8 cellular contexts compared by ENCODE assay signal in the genomic region with DNA sequence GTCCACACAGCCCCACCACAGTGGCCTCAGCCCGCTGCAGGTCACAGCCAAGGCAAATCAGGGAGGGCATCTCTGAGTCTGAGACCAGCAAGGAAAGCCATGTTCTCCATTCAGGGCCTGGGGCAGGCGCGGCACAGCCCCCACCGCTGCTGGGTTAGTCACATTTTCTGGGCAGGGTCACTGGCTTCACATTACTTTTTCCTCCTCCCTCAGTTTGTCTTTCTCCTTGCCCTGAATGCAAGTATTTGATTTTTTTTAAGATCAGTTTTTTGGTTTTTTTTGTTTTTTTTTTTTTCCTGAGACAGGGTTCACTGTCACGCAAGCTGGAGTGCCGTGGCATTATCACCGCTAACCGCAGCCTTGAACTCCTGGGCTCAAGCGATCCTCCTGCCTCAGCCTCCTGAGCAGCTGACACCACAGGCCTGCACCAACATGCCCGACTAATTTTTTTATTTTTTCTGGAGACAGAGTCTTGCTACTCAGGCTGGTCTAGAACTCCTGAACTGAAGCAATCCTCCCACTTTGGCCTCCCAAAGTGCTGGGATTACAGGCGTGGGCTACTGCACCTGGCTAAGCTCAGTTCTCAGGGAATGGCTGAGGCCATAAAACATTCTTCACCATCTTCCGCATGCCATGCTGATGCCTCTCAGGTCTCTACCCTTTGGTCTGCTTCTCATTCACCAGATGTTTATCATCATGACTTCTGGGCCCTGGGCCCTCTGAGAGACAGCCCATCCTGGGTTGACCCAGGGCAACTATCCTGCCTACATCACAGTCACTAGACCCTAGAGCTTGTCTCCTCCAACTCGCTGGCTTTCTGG. TPM values are rescaled to one million over a fixed set of nuclear protein-coding genes. Genes with fewer than 3 reads are reported as not detected.
DNase-seq lines count a peak whose midpoint lies in the region; ATAC-seq and TF ChIP-seq lines count a peak whose summit lies in the region.

No MANE protein-coding gene starts in this region.

- no peak for ATAC-seq in thoracic aorta (ENCODE audit: insufficient number of reproducible peaks, low FRiP score, low read depth)

- BruUV-seq in PC-9 (replicated peaks; lab: Mats Ljungman, UMichigan): TSS peak; percentile 35

- peak overlapping the region; percentile 85 for H3K4me2 ChIP-seq in PC-9

- H3K27ac ChIP-seq in PC-9 (peak overlapping the region; percentile 88), thoracic aorta (no peak overlapping the region), testis (no peak overlapping the region)

- CTCF ChIA-PET in PC-9 (lab: Charles Lee): interaction anchor here (1.0 kb wide), 1 partner anchor 146 kb away, joined by 3 read pairs; no protein-coding TSS in a partner anchor

- TF ChIP-seq CTCF in PC-9 (conservative IDR thresholded peaks at IDR 0.05) (no peak), fibroblast of mammary gland (conservative IDR thresholded peaks at IDR 0.05; ENCODE audit: control insufficient read depth, insufficient read depth, low read depth, low read length) (no peak), thoracic aorta (IDR thresholded peaks at IDR 0.05) (no peak), testis (IDR thresholded peaks at IDR 0.05) (no peak), BE2C (IDR thresholded peaks at IDR 0.05; ENCODE audit: low read depth, low read length) (no peak)

- DNase-seq in SIG-M5 treated with dmso at 0.1 percent for 504 hours (lab: John Stamatoyannopoulos, UW; ENCODE audit: unreplicated experiment): peak; percentile 55
- no peak for DNase-seq in SIG-M5 (lab: John Stamatoyannopoulos, UW)
- peak; percentile 74 to 84 for DNase-seq in PC-9
- peak; percentile 42 for DNase-seq in fibroblast of mammary gland (ENCODE audit: low read depth)
- no peak for DNase-seq in thoracic aorta (ENCODE audit: low spot score)
- DNase-seq in testis: no peak
- no peak for DNase-seq in BE2C
- DNase-seq in NCI-H1930 (lab: John Stamatoyannopoulos, UW): no peak

- peak overlapping the region; percentile 56 for H2AFZ ChIP-seq in PC-9

- peaks cover 5% of the 10 kb centered on the region; the same call in 1 of the 2 replicates for H4K20me1 ChIP-seq in PC-9 (ENCODE audit: insufficient read depth)

- H3K36me3 ChIP-seq in PC-9 (ENCODE audit: low read depth) (no peaks in the 10 kb centered on the region), thoracic aorta (no peaks in the 10 kb centered on the region), testis (ENCODE audit: low read depth, missing control alignments) (no peaks in the 10 kb centered on the region), BE2C (no peaks in the 10 kb centered on the region)

- peak overlapping the region; percentile 49 for H3K4me3 ChIP-seq in PC-9
- H3K4me3 ChIP-seq in fibroblast of mammary gland (ENCODE audit: control insufficient read depth, low read depth, low read length): no peak overlapping the region
- peak overlapping the region; percentile 57 for H3K4me3 ChIP-seq in thoracic aorta
- H3K4me3 ChIP-seq in testis: no peak overlapping the region
- no peak overlapping the region for H3K4me3 ChIP-seq in BE2C (ENCODE audit: low read depth, low read length)

- H3K9me3 ChIP-seq in PC-9 (ENCODE audit: insufficient read depth, low read depth) (no peaks in the 10 kb centered on the region), thoracic aorta (no peaks in the 10 kb centered on the region), testis (no peaks in the 10 kb centered on the region), BE2C (no peaks in the 10 kb centered on the region)

- peaks cover 66% of the 10 kb centered on the region for H3K79me2 ChIP-seq in PC-9 (ENCODE audit: low read depth)

- no peaks in the 10 kb centered on the region for H3K9me2 ChIP-seq in PC-9 (ENCODE audit: insufficient read depth)

- peaks cover 57% of the 10 kb centered on the region for H3K4me1 ChIP-seq in PC-9 (replicated peaks; ENCODE audit: insufficient read depth)
- H3K4me1 ChIP-seq in thoracic aorta (ENCODE audit: control insufficient read depth in 1 of 2, low read depth in 2 of 2): peaks cover 3 to 30% of the 10 kb centered on the region in 2 donors
- peaks cover 12% of the 10 kb centered on the region for H3K4me1 ChIP-seq in testis
- no peaks in the 10 kb centered on the region for H3K4me1 ChIP-seq in BE2C

- no peaks in the 10 kb centered on the region for H3K27me3 ChIP-seq in PC-9 (ENCODE audit: insufficient read depth, low read depth)
- no peaks in the 10 kb centered on the region for H3K27me3 ChIP-seq in thoracic aorta (replicated peaks; ENCODE audit: insufficient read depth)
- no peaks in the 10 kb centered on the region for H3K27me3 ChIP-seq in testis
- no peaks in the 10 kb centered on the region for H3K27me3 ChIP-seq in BE2C

- 81 to 86% methylated on average over 13 of the region's 13 CpGs for WGBS in testis, 2 donors

- POLR2A ChIA-PET in PC-9 (lab: Charles Lee; ENCODE audit: unreplicated experiment): interaction anchor here (0.5 to 1.2 kb wide), 6 partner anchors 27 to 196 kb away, joined by 3 to 20 read pairs (median 5); a partner anchor contains a TSS

- TF ChIP-seq POLR2A in testis (IDR thresholded peaks at IDR 0.05): no peak

- peaks cover 33% of the 10 kb centered on the region for H3F3A ChIP-seq in PC-9 (ENCODE audit: insufficient read depth, low read depth)

- intact Hi-C loops in PC-9 (cut with micrococcal nuclease; ENCODE audit: unreplicated experiment) (loop anchor here (1.0 to 5.0 kb wide), 5 partner anchors 13 to 453 kb away; a partner anchor contains a TSS), testis (cut with DNase I; ENCODE audit: low total_unique reads) (no loop called here)

RNA-seq across cellular contexts. Expression of a gene that starts 0.6 kb away (rescaled TPM):
- total RNA-seq in PC-9 (2021) (417 and 428 TPM in 2 replicates), thoracic aorta (10 to 100 TPM; 47.1 to 56.9 TPM), testis (10 to 100 TPM; 17.7 to 29.4 TPM)
- 74.5 TPM for polyA plus RNA-seq in testis (ENCODE audit: insufficient read depth, low read depth, low replicate concordance)
- not detected for polyA plus RNA-seq in BE2C (2012; ENCODE audit: insufficient read depth, insufficient read length, low read depth)

RNA-seq across cellular contexts. Expression of a gene that starts 7.7 kb away (rescaled TPM):
- 2.3 TPM in 2 replicates for total RNA-seq in PC-9 (2021)
- total RNA-seq in thoracic aorta: not detected
- total RNA-seq in testis: 10 to 100 TPM; 11.2 to 13.6 TPM
- 15.9 TPM for polyA plus RNA-seq in testis (ENCODE audit: insufficient read depth, low read depth, low replicate concordance)
- 2.0 TPM for polyA plus RNA-seq in BE2C (2012; ENCODE audit: insufficient read depth, insufficient read length, low read depth)

RNA-seq across cellular contexts. Expression of a gene that starts 56.2 kb away (rescaled TPM):
- total RNA-seq in PC-9 (2021) (16.4 and 18.1 TPM in 2 replicates), thoracic aorta (10 to 100 TPM; 21.4 to 38.7 TPM), testis (10 to 100 TPM; 38.4 to 51.6 TPM)
- polyA plus RNA-seq in testis (ENCODE audit: insufficient read depth, low read depth, low replicate concordance): 26.2 TPM
- 11.1 TPM for polyA plus RNA-seq in BE2C (2012; ENCODE audit: insufficient read depth, insufficient read length, low read depth)

RNA-seq across cellular contexts. Expression of a gene that starts 56.5 kb away (rescaled TPM):
- total RNA-seq in PC-9 (2021) (52.1 and 57.8 TPM in 2 replicates), thoracic aorta (10 to 100 TPM; 37.4 to 44.3 TPM), testis (10 to 100 TPM; 54.0 to 60.5 TPM)
- 49.7 TPM for polyA plus RNA-seq in testis (ENCODE audit: insufficient read depth, low read depth, low replicate concordance)
- 20.7 TPM for polyA plus RNA-seq in BE2C (2012; ENCODE audit: insufficient read depth, insufficient read length, low read depth)

Comparison
In these comparisons a context has a peak if more than half of its experiments do, and no peak if none do; other contexts are left out.
1. DNase-seq: peak in SIG-M5 treated with dmso at 0.1 percent for 504 hours (single experiment), PC-9 (2 of 2) and fibroblast of mammary gland (single experiment); none in SIG-M5 (single experiment), thoracic aorta (single experiment), testis (single experiment), BE2C (single experiment) and NCI-H1930 (0 of 2).
2. H3K4me3 ChIP-seq: peak in PC-9 (single experiment) and thoracic aorta (single experiment); none in fibroblast of mammary gland (single experiment), testis (0 of 2) and BE2C (single experiment).